1 cellular context compared by ENCODE assay signal in the genomic region with DNA sequence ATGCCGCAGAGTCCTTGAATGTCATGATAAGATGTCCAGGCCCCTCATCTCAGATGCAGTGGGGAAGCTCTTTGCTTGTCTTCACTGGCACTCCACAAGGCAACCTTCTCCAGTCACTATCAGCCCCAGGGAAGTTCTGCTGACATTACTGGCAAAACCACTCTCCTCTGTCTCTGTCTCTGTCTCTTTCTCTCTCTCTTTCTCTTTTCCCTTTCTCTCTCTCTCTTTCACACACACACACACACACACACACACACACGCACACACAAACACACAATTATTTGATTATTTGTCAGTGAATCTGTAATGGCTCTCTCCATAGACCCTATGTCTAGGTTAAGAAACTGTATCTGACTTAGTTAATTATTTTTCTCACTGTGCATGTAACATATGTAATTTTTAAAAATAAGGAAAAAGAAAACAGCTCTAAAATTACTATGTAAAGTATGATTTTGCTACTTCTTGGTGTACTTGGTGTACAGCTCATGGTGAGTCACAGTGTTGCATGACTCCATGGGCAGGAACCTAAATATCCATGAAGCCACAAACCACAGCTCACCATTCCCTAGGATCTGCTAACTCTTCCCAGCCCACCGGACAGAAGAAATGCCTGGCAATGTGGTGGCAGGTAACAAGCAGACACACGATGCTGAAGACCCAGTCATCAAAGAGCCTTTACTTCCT.
TF ChIP-seq lines count a peak whose summit lies in the region.

No MANE protein-coding gene starts in this region.

TF ChIP-seq in HCT116, 20 proteins besides CTCF, POLR2A, EP300 and RAD21:
- TF ChIP-seq ZNF274 (IDR thresholded peaks at IDR 0.05; ENCODE audit: low read depth, low read length) (no peak), SIN3A (IDR thresholded peaks at IDR 0.05; ENCODE audit: low read depth) (no peak), EGR1 (IDR thresholded peaks at IDR 0.05; ENCODE audit: low read depth) (no peak), ELF1 (IDR thresholded peaks at IDR 0.05; ENCODE audit: borderline replicate concordance, low read depth) (no peak), JUND (IDR thresholded peaks at IDR 0.05) (peak; percentile 54), ZFX (IDR thresholded peaks at IDR 0.05) (no peak), POLR2AphosphoS5 (IDR thresholded peaks at IDR 0.05; ENCODE audit: low read depth, low read length) (no peak), CEBPB (IDR thresholded peaks at IDR 0.05; ENCODE audit: low read depth) (peak; percentile 31; the same call in 1 of the 2 replicates), SRF (IDR thresholded peaks at IDR 0.05; ENCODE audit: low read depth) (no peak), EZH2 (IDR thresholded peaks at IDR 0.05) (no peak), YY1 (IDR thresholded peaks at IDR 0.05; ENCODE audit: extremely low read depth, insufficient replicate concordance, low read depth, low read length) (no peak), EZH2phosphoT487 (IDR thresholded peaks at IDR 0.05; ENCODE audit: borderline replicate concordance) (no peak), CBX3 (IDR thresholded peaks at IDR 0.05; ENCODE audit: low read depth) (0 out of 2 replicates have a peak, but pooled peaks have one; percentile 10), FOSL1 (IDR thresholded peaks at IDR 0.05; ENCODE audit: low read depth) (peak; percentile 73), SP1 (IDR thresholded peaks at IDR 0.05; ENCODE audit: low read depth) (peak; percentile 46), TCF7L2 (IDR thresholded peaks at IDR 0.05; ENCODE audit: borderline replicate concordance, extremely low read depth, insufficient read depth, insufficient read length) (no peak)
- TF ChIP-seq, protein P1, sequence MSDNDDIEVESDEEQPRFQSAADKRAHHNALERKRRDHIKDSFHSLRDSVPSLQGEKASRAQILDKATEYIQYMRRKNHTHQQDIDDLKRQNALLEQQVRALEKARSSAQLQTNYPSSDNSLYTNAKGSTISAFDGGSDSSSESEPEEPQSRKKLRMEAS (IDR thresholded peaks at IDR 0.05) = 0 out of 2 replicates have a peak, but pooled peaks have one; percentile 21
- TF ChIP-seq, protein P2, sequence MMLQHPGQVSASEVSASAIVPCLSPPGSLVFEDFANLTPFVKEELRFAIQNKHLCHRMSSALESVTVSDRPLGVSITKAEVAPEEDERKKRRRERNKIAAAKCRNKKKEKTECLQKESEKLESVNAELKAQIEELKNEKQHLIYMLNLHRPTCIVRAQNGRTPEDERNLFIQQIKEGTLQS (IDR thresholded peaks at IDR 0.05) = no peak
- TF ChIP-seq, protein P3, sequence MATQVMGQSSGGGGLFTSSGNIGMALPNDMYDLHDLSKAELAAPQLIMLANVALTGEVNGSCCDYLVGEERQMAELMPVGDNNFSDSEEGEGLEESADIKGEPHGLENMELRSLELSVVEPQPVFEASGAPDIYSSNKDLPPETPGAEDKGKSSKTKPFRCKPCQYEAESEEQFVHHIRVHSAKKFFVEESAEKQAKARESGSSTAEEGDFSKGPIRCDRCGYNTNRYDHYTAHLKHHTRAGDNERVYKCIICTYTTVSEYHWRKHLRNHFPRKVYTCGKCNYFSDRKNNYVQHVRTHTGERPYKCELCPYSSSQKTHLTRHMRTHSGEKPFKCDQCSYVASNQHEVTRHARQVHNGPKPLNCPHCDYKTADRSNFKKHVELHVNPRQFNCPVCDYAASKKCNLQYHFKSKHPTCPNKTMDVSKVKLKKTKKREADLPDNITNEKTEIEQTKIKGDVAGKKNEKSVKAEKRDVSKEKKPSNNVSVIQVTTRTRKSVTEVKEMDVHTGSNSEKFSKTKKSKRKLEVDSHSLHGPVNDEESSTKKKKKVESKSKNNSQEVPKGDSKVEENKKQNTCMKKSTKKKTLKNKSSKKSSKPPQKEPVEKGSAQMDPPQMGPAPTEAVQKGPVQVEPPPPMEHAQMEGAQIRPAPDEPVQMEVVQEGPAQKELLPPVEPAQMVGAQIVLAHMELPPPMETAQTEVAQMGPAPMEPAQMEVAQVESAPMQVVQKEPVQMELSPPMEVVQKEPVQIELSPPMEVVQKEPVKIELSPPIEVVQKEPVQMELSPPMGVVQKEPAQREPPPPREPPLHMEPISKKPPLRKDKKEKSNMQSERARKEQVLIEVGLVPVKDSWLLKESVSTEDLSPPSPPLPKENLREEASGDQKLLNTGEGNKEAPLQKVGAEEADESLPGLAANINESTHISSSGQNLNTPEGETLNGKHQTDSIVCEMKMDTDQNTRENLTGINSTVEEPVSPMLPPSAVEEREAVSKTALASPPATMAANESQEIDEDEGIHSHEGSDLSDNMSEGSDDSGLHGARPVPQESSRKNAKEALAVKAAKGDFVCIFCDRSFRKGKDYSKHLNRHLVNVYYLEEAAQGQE (IDR thresholded peaks at IDR 0.05; ENCODE audit: low read depth) = no peak
- TF ChIP-seq, protein P4, sequence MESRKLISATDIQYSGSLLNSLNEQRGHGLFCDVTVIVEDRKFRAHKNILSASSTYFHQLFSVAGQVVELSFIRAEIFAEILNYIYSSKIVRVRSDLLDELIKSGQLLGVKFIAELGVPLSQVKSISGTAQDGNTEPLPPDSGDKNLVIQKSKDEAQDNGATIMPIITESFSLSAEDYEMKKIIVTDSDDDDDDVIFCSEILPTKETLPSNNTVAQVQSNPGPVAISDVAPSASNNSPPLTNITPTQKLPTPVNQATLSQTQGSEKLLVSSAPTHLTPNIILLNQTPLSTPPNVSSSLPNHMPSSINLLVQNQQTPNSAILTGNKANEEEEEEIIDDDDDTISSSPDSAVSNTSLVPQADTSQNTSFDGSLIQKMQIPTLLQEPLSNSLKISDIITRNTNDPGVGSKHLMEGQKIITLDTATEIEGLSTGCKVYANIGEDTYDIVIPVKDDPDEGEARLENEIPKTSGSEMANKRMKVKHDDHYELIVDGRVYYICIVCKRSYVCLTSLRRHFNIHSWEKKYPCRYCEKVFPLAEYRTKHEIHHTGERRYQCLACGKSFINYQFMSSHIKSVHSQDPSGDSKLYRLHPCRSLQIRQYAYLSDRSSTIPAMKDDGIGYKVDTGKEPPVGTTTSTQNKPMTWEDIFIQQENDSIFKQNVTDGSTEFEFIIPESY (IDR thresholded peaks at IDR 0.05; ENCODE audit: extremely low read depth, insufficient replicate concordance, low read length) = no peak
